14 cellular contexts compared by ENCODE assay signal in genomic region chr10:96664563-96664962, GRCh38. TPM values are rescaled to one million over a fixed set of nuclear protein-coding genes. Genes with fewer than 3 reads are reported as not detected.
DNase-seq lines count a peak whose midpoint lies in the region; ATAC-seq and TF ChIP-seq lines count a peak whose summit lies in the region.
"Had no signal": no experiment of that assay in that cellular context is flagged by ENCODE, and none has a peak within 500 bp of the region (broad histone marks: within the 10 kb centered on the region; RNA-seq: fewer than 3 reads in every experiment).

No MANE protein-coding gene starts in this region.

- no peaks in the 10 kb centered on the region for H3K27me3 ChIP-seq in upper lobe of left lung
- H3K27me3 ChIP-seq in CD8-positive, alpha-beta memory T cell (ENCODE audit: insufficient read depth, low read length, poor library complexity, severe bottlenecking), result no peaks in the 10 kb centered on the region

- peaks cover 29 to 33% (median 31%) of the 10 kb centered on the region in 3 donors for H3K4me1 Mint-ChIP-seq in CD8-positive, alpha-beta memory T cell
- H3K4me1 Mint-ChIP-seq: WTC11 had no signal

- no peaks in the 10 kb centered on the region for H3K9me3 ChIP-seq in upper lobe of left lung
- no peaks in the 10 kb centered on the region for H3K9me3 ChIP-seq in CD8-positive, alpha-beta memory T cell (ENCODE audit: low read length)

- no peak for DNase-seq in Right ventricle myocardium superior
- DNase-seq in left cardiac atrium, result no peak
- peak; percentile 20 for DNase-seq in KG1 (lab: John Stamatoyannopoulos, UW)
- DNase-seq in dermis microvascular lymphatic vessel endothelial cell (ENCODE audit: low read depth in 2 of 2), result peak; percentile 27 to 35
- DNase-seq in upper lobe of left lung, result no peak
- DNase-seq in islet precursor cell, result no peak
- DNase-seq in CD1c-positive myeloid dendritic cell (ENCODE audit: extremely low spot score), result no peak
- DNase-seq in CD8-positive, alpha-beta memory T cell, result no peak
- DNase-seq: activated gamma-delta T cell treated with Interleukin-2 at 50 U/mL for 16 hours, glutamatergic neuron, NCI-H1105 treated with DMSO at 0.1 percent for 48 hours, RPMI8226 had no signal

- no peaks in the 10 kb centered on the region for H3K36me3 ChIP-seq in upper lobe of left lung
- no peaks in the 10 kb centered on the region for H3K36me3 ChIP-seq in CD8-positive, alpha-beta memory T cell (ENCODE audit: insufficient read depth, low read length)

- H3K27me3 Mint-ChIP-seq in CD8-positive, alpha-beta memory T cell, result no peaks in the 10 kb centered on the region
- H3K27me3 Mint-ChIP-seq: dendritic cell treated with granulocyte-macrophage colony-stimulating factor and Interleukin-4, amounts not matched to agents 40 ng/mL and 50 ng/mL, for 4 days had no signal

- intact Hi-C loops in Right ventricle myocardium superior (cut with DNase I) (no loop called here), left cardiac atrium (cut with DNase I) (no loop called here)

- POLR2A ChIA-PET in CD8-positive, alpha-beta memory T cell (lab: Charles Lee), result no interaction called here

- CTCF ChIA-PET in CD8-positive, alpha-beta memory T cell (lab: Charles Lee), result interaction anchor here (1.0 to 1.3 kb wide), 3 partner anchors 9 to 54 kb away, joined by 3 to 5 read pairs (median 4); no protein-coding TSS in a partner anchor

- no peak for TF ChIP-seq EP300 in upper lobe of left lung (IDR thresholded peaks at IDR 0.05)

- WGBS in upper lobe of left lung, 2 donors, result 30 to 46% methylated on average over 3 of the region's 3 CpGs

- peaks cover 0 to 13% (median 10%) of the 10 kb centered on the region in 4 donors for H3K4me1 ChIP-seq in upper lobe of left lung
- H3K4me1 ChIP-seq in CD8-positive, alpha-beta memory T cell (ENCODE audit: insufficient read depth, low read length), result no peaks in the 10 kb centered on the region

- H3K36me3 Mint-ChIP-seq in CD8-positive, alpha-beta memory T cell, result peaks cover 0 to 3% (median 2%) of the 10 kb centered on the region in 3 donors
- H3K36me3 Mint-ChIP-seq: WTC11 had no signal

- H3K4me3 Mint-ChIP-seq in CD8-positive, alpha-beta memory T cell, result peak overlapping the region in 2 of 7 donors; percentile 26 to 64
- H3K4me3 Mint-ChIP-seq: dendritic cell treated with granulocyte-macrophage colony-stimulating factor and Interleukin-4, amounts not matched to agents 40 ng/mL and 50 ng/mL, for 4 days; WTC11 had no signal

- TF ChIP-seq POLR2A in upper lobe of left lung (IDR thresholded peaks at IDR 0.05), result no peak

- peak overlapping the region in 3 of 8 donors; percentile 15 to 38 (median 20) for H3K27ac Mint-ChIP-seq in CD8-positive, alpha-beta memory T cell
- H3K27ac Mint-ChIP-seq: dendritic cell treated with granulocyte-macrophage colony-stimulating factor and Interleukin-4, amounts not matched to agents 40 ng/mL and 50 ng/mL, for 4 days; WTC11 had no signal

- H3K27ac ChIP-seq in upper lobe of left lung, result no peak overlapping the region
- H3K27ac ChIP-seq in CD8-positive, alpha-beta memory T cell (ENCODE audit: low read depth, low read length), result no peak overlapping the region

- no peak overlapping the region for H3K4me3 ChIP-seq in upper lobe of left lung
- H3K4me3 ChIP-seq in CD8-positive, alpha-beta memory T cell (ENCODE audit: low read length), result no peak overlapping the region

- TF ChIP-seq CTCF in upper lobe of left lung (IDR thresholded peaks at IDR 0.05), result no peak

- ATAC-seq in Right ventricle myocardium superior (ENCODE audit: poor library complexity), result peak; percentile 82
- no peak for ATAC-seq in left cardiac atrium
- ATAC-seq in upper lobe of left lung (ENCODE audit: low FRiP score in 2 of 2), result peak; percentile 29 to 30
- ATAC-seq: WTC11 had no signal

- no peaks in the 10 kb centered on the region for H3K9me3 Mint-ChIP-seq in CD8-positive, alpha-beta memory T cell
- H3K9me3 Mint-ChIP-seq: dendritic cell treated with granulocyte-macrophage colony-stimulating factor and Interleukin-4, amounts not matched to agents 40 ng/mL and 50 ng/mL, for 4 days; WTC11 had no signal

RNA-seq across cellular contexts. Expression of gene PIK3AP1, which starts 55.8 kb away (rescaled TPM):
- 6.9 TPM for total RNA-seq in Right ventricle myocardium superior
- 10 to 100 TPM in 1 of 2 donors, 1 to 10 TPM in 1; 5.1 to 10.5 TPM for total RNA-seq in left cardiac atrium
- total RNA-seq in dermis microvascular lymphatic vessel endothelial cell, result under 0.01 and 0.13 TPM in 2 replicates
- total RNA-seq in upper lobe of left lung, result 10 to 100 TPM; 22.0 to 64.8 (median 34.6) TPM
- total RNA-seq in CD8-positive, alpha-beta memory T cell, result 1 to 10 TPM; 5.7 to 6.7 TPM
- 37.0 TPM for polyA plus RNA-seq in CD8-positive, alpha-beta memory T cell

Comparison
In these comparisons a context has a peak if more than half of its experiments do, and no peak if none do; other contexts are left out.
1. ATAC-seq: peak in Right ventricle myocardium superior (single experiment) and upper lobe of left lung (2 of 2); none in left cardiac atrium (0 of 2).
2. DNase-seq: peak in KG1 (single experiment) and dermis microvascular lymphatic vessel endothelial cell (2 of 2); none in Right ventricle myocardium superior (single experiment), left cardiac atrium (single experiment), upper lobe of left lung (0 of 2), islet precursor cell (single experiment), CD1c-positive myeloid dendritic cell (single experiment) and CD8-positive, alpha-beta memory T cell (0 of 5).